9 cellular contexts compared by ENCODE assay signal in the genomic region with DNA sequence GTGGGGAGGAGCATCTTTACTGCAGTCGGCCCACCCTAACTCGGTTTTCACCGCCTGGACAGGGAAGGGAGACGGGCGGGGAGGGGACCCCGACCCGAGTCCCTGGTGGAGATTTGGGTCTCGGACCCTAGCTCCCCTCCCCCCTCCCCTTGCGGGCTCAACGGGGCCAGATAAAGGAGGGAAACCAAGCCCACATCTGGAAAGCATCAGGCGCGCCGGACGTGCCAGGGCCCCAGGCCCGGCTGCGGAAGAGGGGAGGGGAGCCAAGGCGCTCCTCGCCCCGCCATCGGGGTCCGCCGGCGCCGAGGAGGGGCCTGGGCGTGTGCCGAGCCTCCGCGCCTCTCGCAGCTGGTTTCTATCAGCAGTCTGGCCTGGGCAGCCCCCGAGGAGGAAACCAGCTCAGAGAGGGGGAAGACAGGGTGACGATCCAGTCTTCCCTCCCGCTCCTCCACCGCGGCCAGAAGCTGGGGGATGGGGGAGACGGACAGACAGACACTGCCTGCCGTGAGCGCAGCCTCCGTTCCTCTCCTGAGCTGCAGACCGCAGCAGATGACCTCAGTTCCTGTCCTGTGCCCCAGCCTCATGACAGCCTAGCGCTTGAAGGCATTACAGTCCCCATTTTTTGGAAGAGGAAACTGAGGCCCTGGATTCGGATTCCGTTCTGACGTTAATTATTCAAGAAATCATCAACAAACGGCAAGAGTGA. TPM values are rescaled to one million over a fixed set of nuclear protein-coding genes. Genes with fewer than 3 reads are reported as not detected.
DNase-seq lines count a peak whose midpoint lies in the region; ATAC-seq and TF ChIP-seq lines count a peak whose summit lies in the region.
"Had no signal": no experiment of that assay in that cellular context is flagged by ENCODE, and none has a peak within 500 bp of the region (broad histone marks: within the 10 kb centered on the region; RNA-seq: fewer than 3 reads in every experiment).

No MANE protein-coding gene starts in this region.

- H3K9me3 Mint-ChIP-seq in natural killer cell = no peaks in the 10 kb centered on the region
- H3K9me3 Mint-ChIP-seq: nephron had no signal

- no peak for TF ChIP-seq CTCF in natural killer cell (IDR thresholded peaks at IDR 0.05)

- peaks cover 21 to 22% of the 10 kb centered on the region in 2 donors for H3K27me3 Mint-ChIP-seq in natural killer cell (ENCODE audit: low read depth in 2 of 2)

- H3K27ac Mint-ChIP-seq in natural killer cell = no peak overlapping the region

- ATAC-seq in natural killer cell (peak; percentile 13 to 19 (median 19)), GM21367 (IDR thresholded peaks at IDR 0.05; ENCODE audit: unreplicated experiment) (no peak)

- no peaks in the 10 kb centered on the region for H3K9me3 ChIP-seq in esophagus (ENCODE audit: control insufficient read depth in 2 of 2, insufficient read depth in 1 of 2, low read depth in 1 of 2, low read length in 1 of 2)

- H3K36me3 ChIP-seq in esophagus (ENCODE audit: control insufficient read depth in 2 of 2, insufficient read depth in 2 of 2, low read length in 1 of 2) = no peaks in the 10 kb centered on the region

- H3K4me1 ChIP-seq in esophagus (ENCODE audit: control insufficient read depth in 2 of 2, insufficient read depth in 2 of 2, low read length in 1 of 2) = peaks cover 6 to 10% of the 10 kb centered on the region in 2 donors

- H3K27me3 ChIP-seq in esophagus (ENCODE audit: control insufficient read depth in 1 of 2, insufficient read depth in 2 of 2, low read length in 2 of 2) = no peaks in the 10 kb centered on the region

- H3K36me3 Mint-ChIP-seq in natural killer cell = no peaks in the 10 kb centered on the region

- peak overlapping the region; percentile 68 to 81 for H3K27ac ChIP-seq in esophagus (ENCODE audit: low read depth in 2 of 2, low read length in 1 of 2)

- peak; percentile 23 for DNase-seq in A172 (ENCODE audit: low spot score)
- DNase-seq in RPMI8226 = peak; percentile 32
- DNase-seq in natural killer cell = no peak
- DNase-seq in NCI-H187 treated with DMSO at 0.1 percent for 48 hours (lab: John Stamatoyannopoulos, UW) = no peak
- DNase-seq in NCI-H774 (lab: John Stamatoyannopoulos, UW) = no peak

- WGBS in esophagus, 2 donors = 2 to 4% methylated on average over 35 to 44 of the region's 44 CpGs

- intact Hi-C loops in natural killer cell (cut with micrococcal nuclease) = no loop called here

- no peak overlapping the region for H3K4me3 Mint-ChIP-seq in natural killer cell

- H3K4me3 ChIP-seq in GM08714 (ENCODE audit: low read length) (peak overlapping the region; percentile 46; the same call in 1 of the 2 replicates), esophagus (ENCODE audit: low read depth in 1 of 2, low read length in 2 of 2) (peak overlapping the region; percentile 11 to 36)

- no peaks in the 10 kb centered on the region for H3K4me1 Mint-ChIP-seq in natural killer cell

RNA-seq across cellular contexts. Expression of a gene that starts 3.5 kb away (rescaled TPM):
- not detected in 2 replicates for total RNA-seq in A172 (2014; rRNA removed; shearing (Covaris generic))
- not detected for polyA plus RNA-seq in esophagus
- total RNA-seq in natural killer cell = not detected

RNA-seq across cellular contexts. Expression of a gene that starts 14.6 kb away (rescaled TPM):
- total RNA-seq in A172 (2014; rRNA removed; shearing (Covaris generic)) = 1.1 and 1.6 TPM in 2 replicates
- polyA plus RNA-seq in esophagus = under 1 TPM; 0.47 to 0.86 TPM
- total RNA-seq in natural killer cell = 1 to 10 TPM in 2 of 3 donors, under 1 TPM in 1; 0.75 to 1.4 (median 1.0) TPM

RNA-seq across cellular contexts. Expression of a gene that starts 21.5 kb away (rescaled TPM):
- 0.84 and 1.1 TPM in 2 replicates for total RNA-seq in A172 (2014; rRNA removed; shearing (Covaris generic))
- 1 to 10 TPM; 1.1 to 3.2 TPM for polyA plus RNA-seq in esophagus
- total RNA-seq in natural killer cell = under 1 TPM in 2 of 3 donors, not detected in 1; 0.14 to 0.20 TPM

RNA-seq across cellular contexts. Expression of a gene that starts 38.4 kb away (rescaled TPM):
- total RNA-seq in A172 (2014; rRNA removed; shearing (Covaris generic)) = 103 and 145 TPM in 2 replicates
- 10 to 100 TPM; 87.0 to 90.8 TPM for polyA plus RNA-seq in esophagus
- total RNA-seq in natural killer cell = 100 to 1,000 TPM; 218 to 272 (median 235) TPM

Comparison
In these comparisons a context has a peak if more than half of its experiments do, and no peak if none do; other contexts are left out.
1. DNase-seq: peak in A172 (single experiment) and RPMI8226 (single experiment); none in natural killer cell (single experiment), NCI-H187 treated with DMSO at 0.1 percent for 48 hours (single experiment) and NCI-H774 (single experiment).